Comparison of ENCODE assay signal across 30 cellular contexts in genomic region chr1:236627717-236628116, GRCh38. TPM values are rescaled to one million over a fixed set of nuclear protein-coding genes. Genes with fewer than 3 reads are reported as not detected.
"Had no signal": no experiment of that assay in that cellular context is flagged by ENCODE, and none has a peak within 500 bp of the region (broad histone marks: within the 10 kb centered on the region; RNA-seq: fewer than 3 reads in every experiment).

No MANE protein-coding gene starts in this region.

- H3K4me3 ChIP-seq: neural progenitor cell, pancreas, prostate gland, right lobe of liver, sigmoid colon, skin epidermis, smooth muscle cell, spleen, suprapubic skin, testis, tibial artery, transverse colon, upper lobe of right lung, uterus had no signal

- H2AFZ ChIP-seq: neural progenitor cell had no signal

- H3K27ac ChIP-seq: neural progenitor cell, neutrophil, pancreas, prostate gland, right lobe of liver, sigmoid colon, skin epidermis, spleen, suprapubic skin, testis, tibial artery, transverse colon, upper lobe of right lung, uterus had no signal

- H3K9ac ChIP-seq: neural progenitor cell had no signal

- H3K4me2 ChIP-seq: neural progenitor cell, smooth muscle cell had no signal

- H3K4me1 ChIP-seq: neural progenitor cell, pancreas, prostate gland, right lobe of liver, sigmoid colon, spleen, suprapubic skin, testis, tibial artery, transverse colon, upper lobe of right lung, uterus had no signal

- ATAC-seq: naive thymus-derived CD4-positive, alpha-beta T cell; natural killer cell; pancreas; right cardiac atrium; right lobe of liver; stimulated activated memory B cell treated with anti-CD40 and anti-IgM and Interleukin-4, amounts not matched to agents 10 μg/mL and 1 μg/mL and 100 μg/mL, for 72 hours; stimulated activated naive CD8-positive, alpha-beta T cell treated with anti-CD3 and anti-CD28 coated beads, Interleukin-15, amount 100 ng/mL, for 72 hours; stimulated activated naive CD8-positive, alpha-beta T cell treated with anti-CD3 and anti-CD28 coated beads, Interleukin-15, Interleukin-2, amounts not matched to agents 100 U/mL and 50 U/mL, for 24 hours; upper lobe of right lung had no signal

- H3K27me3 ChIP-seq: neural progenitor cell, pancreas, right lobe of liver, sigmoid colon, testis, tibial artery, upper lobe of right lung, uterus had no signal

- H3K9me3 ChIP-seq: neutrophil, pancreas, prostate gland, right lobe of liver, testis, upper lobe of right lung, uterus had no signal

- H3K36me3 ChIP-seq: neural progenitor cell, neutrophil, pancreas, prostate gland, right lobe of liver, sigmoid colon, spleen, suprapubic skin, tibial artery, transverse colon, upper lobe of right lung, uterus had no signal

- DNase-seq: naive thymus-derived CD4-positive, alpha-beta T cell; natural killer cell; nucleus accumbens; pancreas; right cardiac atrium; right lobe of liver; sigmoid colon; spleen; stimulated activated CD4-positive, alpha-beta T cell treated with anti-CD3 and anti-CD28 coated beads, Interleukin-12 subunit alpha, Interleukin-12 subunit beta, amount 100 ng/mL, for 4 hours; stimulated activated CD4-positive, alpha-beta T cell treated with anti-CD3 and anti-CD28 coated beads, Interleukin-1b, Interleukin-23, amount 100 ng/mL, for 48 hours; stimulated activated CD4-positive, alpha-beta T cell treated with anti-CD3 and anti-CD28 coated beads, Interleukin-4, amount 100 ng/mL, for 1 hour; stimulated activated CD4-positive, alpha-beta T cell treated with anti-CD3 and anti-CD28 coated beads, Interleukin-4, amount 100 ng/mL, for 4 hours; stimulated activated CD8-positive, alpha-beta memory T cell treated with anti-CD3 and anti-CD28 coated beads, Interleukin-4, amount 100 ng/mL, for 48 hours; stimulated activated naive CD4-positive, alpha-beta T cell; stimulated activated naive CD8-positive, alpha-beta T cell treated with anti-CD3 and anti-CD28 coated beads, Interleukin-15, amount 100 ng/mL, for 72 hours; stimulated activated naive CD8-positive, alpha-beta T cell treated with anti-CD3 and anti-CD28 coated beads, Interleukin-15, Interleukin-2, amounts not matched to agents 100 U/mL and 50 U/mL, for 24 hours; substantia nigra; testis; tibial artery; transverse colon; upper lobe of right lung; uterus had no signal

RNA-seq across cellular contexts. Expression of gene ACTN2, which starts 58.6 kb away (rescaled TPM):
- total RNA-seq: naive thymus-derived CD4-positive, alpha-beta T cell; natural killer cell; osteocyte; smooth muscle cell had no signal
- polyA plus RNA-seq: naive thymus-derived CD4-positive, alpha-beta T cell; smooth muscle cell had no signal
